Comparison of ENCODE assay signal across 8 cellular contexts in genomic region chr7:88218428-88218745, GRCh38. TPM values are rescaled to one million over a fixed set of nuclear protein-coding genes. Genes with fewer than 3 reads are reported as not detected.
A peak's percentile ranks its signal among the peaks of the same experiment; 100 is the strongest.
DNase-seq lines count a peak whose midpoint lies in the region; ATAC-seq and TF ChIP-seq lines count a peak whose summit lies in the region.

No MANE protein-coding gene starts in this region.

- peaks cover 28% of the 10 kb centered on the region for H3K36me3 Mint-ChIP-seq in brain

- H3K27me3 Mint-ChIP-seq in brain, result peaks cover 15% of the 10 kb centered on the region

- 41 to 42% methylated on average over 5 of the region's 5 CpGs for WGBS in aorta, 2 donors

- H3K27ac Mint-ChIP-seq in brain, result peak overlapping the region; percentile 84 to 96 (median 92)

- peaks cover 37% of the 10 kb centered on the region for H3K36me3 ChIP-seq in left ventricle myocardium inferior
- H3K36me3 ChIP-seq in muscle layer of colon (ENCODE audit: insufficient read depth, low read length), result peaks cover 27% of the 10 kb centered on the region
- peaks cover 4 to 5% of the 10 kb centered on the region in 2 donors for H3K36me3 ChIP-seq in aorta (ENCODE audit: control insufficient read depth in 1 of 2, insufficient read depth in 2 of 2, low read length in 1 of 2)

- no peak for ATAC-seq in Right ventricle myocardium inferior
- ATAC-seq in aorta (ENCODE audit: low FRiP score), result no peak
- ATAC-seq in GM21526 (IDR thresholded peaks at IDR 0.05; ENCODE audit: low FRiP score, unreplicated experiment), result no peak
- ATAC-seq in GM21367 (IDR thresholded peaks at IDR 0.05; ENCODE audit: unreplicated experiment), result no peak

- peaks cover 54% of the 10 kb centered on the region for H3K4me1 ChIP-seq in left ventricle myocardium inferior
- H3K4me1 ChIP-seq in muscle layer of colon (ENCODE audit: insufficient read depth, low read length), result peaks cover 13% of the 10 kb centered on the region
- peaks cover 0 to 2% of the 10 kb centered on the region in 2 donors for H3K4me1 ChIP-seq in aorta (ENCODE audit: control insufficient read depth in 1 of 2, insufficient read depth in 2 of 2, low read length in 2 of 2)

- H3K4me3 Mint-ChIP-seq in brain, result peak overlapping the region; percentile 88 to 97 (median 92)

- TF ChIP-seq CTCF in left ventricle myocardium inferior (IDR thresholded peaks at IDR 0.05; ENCODE audit: borderline replicate concordance), result no peak
- no peak for TF ChIP-seq CTCF in brain (conservative IDR thresholded peaks at IDR 0.05)

- H3K4me1 Mint-ChIP-seq in brain, result peaks cover 40% of the 10 kb centered on the region

- H3K9me3 ChIP-seq in left ventricle myocardium inferior (replicated peaks), result no peaks in the 10 kb centered on the region
- H3K9me3 ChIP-seq in muscle layer of colon (ENCODE audit: low read length), result no peaks in the 10 kb centered on the region
- H3K9me3 ChIP-seq in aorta (ENCODE audit: control insufficient read depth, low read length), result no peaks in the 10 kb centered on the region

- DNase-seq in left ventricle myocardium inferior, result no peak
- no peak for DNase-seq in Right ventricle myocardium inferior (ENCODE audit: missing footprints)
- no peak for DNase-seq in aorta
- no peak for DNase-seq in NCI-H2171 (lab: John Stamatoyannopoulos, UW)

- H3K27ac ChIP-seq in left ventricle myocardium inferior (replicated peaks), result peak overlapping the region; percentile 97
- peak overlapping the region; percentile 21 for H3K27ac ChIP-seq in muscle layer of colon (ENCODE audit: low read depth, low read length)
- no peak overlapping the region for H3K27ac ChIP-seq in aorta (ENCODE audit: low read depth in 1 of 2, low read length in 2 of 2)

- peak overlapping the region; percentile 100 for H3K4me3 ChIP-seq in left ventricle myocardium inferior
- peak overlapping the region; percentile 80 to 92 for H3K4me3 ChIP-seq in muscle layer of colon (ENCODE audit: low read depth in 1 of 2, low read length in 2 of 2)
- peak overlapping the region; percentile 67 to 85 for H3K4me3 ChIP-seq in aorta (ENCODE audit: low read length in 2 of 2)

- H3K27me3 ChIP-seq in left ventricle myocardium inferior (ENCODE audit: low read depth) (no peaks in the 10 kb centered on the region), muscle layer of colon (ENCODE audit: control insufficient read depth in 1 of 2, insufficient read depth in 2 of 2, low read length in 2 of 2) (no peaks in the 10 kb centered on the region), aorta (ENCODE audit: control insufficient read depth in 1 of 2, insufficient read depth in 2 of 2, low read length in 1 of 2) (no peaks in the 10 kb centered on the region)

- intact Hi-C loops in left ventricle myocardium inferior (cut with micrococcal nuclease), result no loop called here
- intact Hi-C loops in Right ventricle myocardium inferior (cut with DNase I), result no loop called here
- intact Hi-C loops in aorta (cut with DNase I), result no loop called here

- no peaks in the 10 kb centered on the region for H3K9me3 Mint-ChIP-seq in brain

- H3K9ac ChIP-seq in muscle layer of colon (ENCODE audit: low read length), result no peak overlapping the region

RNA-seq across cellular contexts. Expression of gene SRI, which starts 1.5 kb away (rescaled TPM):
- total RNA-seq in left ventricle myocardium inferior (76.1 TPM), Right ventricle myocardium inferior (93.6 TPM), aorta (100 to 1,000 TPM; 104 to 109 TPM)
- polyA plus RNA-seq in brain (ENCODE audit: insufficient read depth, low read depth, low replicate concordance) (133 TPM), aorta (100 to 1,000 TPM in 1 of 2 donors, 10 to 100 TPM in 1; 97.7 to 186 TPM)

Comparison
In these comparisons a context has a peak if more than half of its experiments do, and no peak if none do; other contexts are left out.
1. H3K27ac ChIP-seq: peak in left ventricle myocardium inferior (single experiment) and muscle layer of colon (single experiment); none in aorta (0 of 2).
2. Peak in every context shown above with its lines, with median percentiles within 50 percentile points of each other: H3K4me3 ChIP-seq.